In genomic region chr16:50269061-50269705, GRCh38 we compare ENCODE assay signal across 14 cellular contexts. TPM values are rescaled to one million over a fixed set of nuclear protein-coding genes. Genes with fewer than 3 reads are reported as not detected.
DNase-seq lines count a peak whose midpoint lies in the region; ATAC-seq, FAIRE-seq and TF ChIP-seq lines count a peak whose summit lies in the region.
"Had no signal": no experiment of that assay in that cellular context is flagged by ENCODE, and none has a peak within 500 bp of the region (broad histone marks: within the 10 kb centered on the region; RNA-seq: fewer than 3 reads in every experiment).

No MANE protein-coding gene starts in this region.

- H3K4me1 ChIP-seq in heart right ventricle (peaks cover 0 to 75% (median 5%) of the 10 kb centered on the region in 9 donors), kidney (ENCODE audit: control insufficient read depth in 1 of 2, insufficient read depth in 1 of 2, low read depth in 1 of 2, low read length in 2 of 2) (peaks cover 0 to 4% of the 10 kb centered on the region in 2 donors), esophagus squamous epithelium (peaks cover 10 to 67% (median 20%) of the 10 kb centered on the region in 3 donors)
- H3K4me1 ChIP-seq: HAP-1, parathyroid adenoma had no signal

- TF ChIP-seq CTCF in heart right ventricle (IDR thresholded peaks at IDR 0.05) (no peak), kidney (IDR thresholded peaks at IDR 0.05; ENCODE audit: borderline replicate concordance, extremely low read depth, insufficient read depth) (no peak), esophagus squamous epithelium (IDR thresholded peaks at IDR 0.05) (no peak)

- FAIRE-seq in kidney (lab: Jason Lieb, UNC): no peak

- H3K27me3 ChIP-seq in heart right ventricle (peaks cover 0 to under 1% (median 0%) of the 10 kb centered on the region in 7 donors), esophagus squamous epithelium (no peaks in the 10 kb centered on the region)
- H3K27me3 ChIP-seq: gastroesophageal sphincter had no signal

- DNase-seq in left ventricle myocardium superior (peak; percentile 15), heart right ventricle (no peak), kidney (peak; percentile 55), esophagus squamous epithelium (lab: John Stamatoyannopoulos, UW) (no peak), SKM-1 (lab: John Stamatoyannopoulos, UW; ENCODE audit: unreplicated experiment) (no peak)
- DNase-seq in activated T-helper 1 cell treated with anti-CD3 and anti-CD28 coated beads, Interleukin-12 subunit alpha, Interleukin-12 subunit beta, Interleukin-2, Interleukin-4 antibody, amounts not matched to agents 30 ng/mL and 10 ng/mL and 1 ng/mL, durations not matched to agents 14 hours and 24 hours and 36 hours (ENCODE audit: low spot score): no peak
- no peak for DNase-seq in stimulated activated naive CD8-positive, alpha-beta T cell treated with anti-CD3 and anti-CD28 coated beads, Interleukin-15, amount 100 ng/mL, for 72 hours
- DNase-seq: SK-N-SH had no signal

- no peaks in the 10 kb centered on the region for H3K36me3 ChIP-seq in heart right ventricle
- H3K36me3 ChIP-seq in kidney (ENCODE audit: control insufficient read depth in 1 of 2, insufficient read depth in 2 of 2, low read length in 2 of 2): no peaks in the 10 kb centered on the region
- peaks cover 0 to 25% (median 0%) of the 10 kb centered on the region in 3 donors for H3K36me3 ChIP-seq in esophagus squamous epithelium
- H3K36me3 ChIP-seq: gastroesophageal sphincter had no signal

- intact Hi-C loops in left ventricle myocardium superior (cut with micrococcal nuclease) (no loop called here), heart right ventricle (cut with DNase I) (no loop called here), kidney (cut with DNase I) (no loop called here), esophagus squamous epithelium (cut with DNase I) (no loop called here)
- intact Hi-C loops in activated T-helper 1 cell treated with anti-CD3 and anti-CD28 coated beads, Interleukin-12 subunit alpha, Interleukin-12 subunit beta, Interleukin-2, Interleukin-4 antibody, amounts not matched to agents 30 ng/mL and 10 ng/mL and 1 ng/mL, durations not matched to agents 14 hours and 24 hours and 36 hours (cut with micrococcal nuclease): loop anchor here (5.0 kb wide), 2 partner anchors 202 to 413 kb away; partner anchors contain the start of genes HEATR3 and SNX20

- ATAC-seq in left ventricle myocardium superior (no peak), heart right ventricle (no peak), HG03342 (IDR thresholded peaks at IDR 0.05; ENCODE audit: unreplicated experiment) (no peak)
- no peak for ATAC-seq in stimulated activated naive CD8-positive, alpha-beta T cell treated with anti-CD3 and anti-CD28 coated beads, Interleukin-15, amount 100 ng/mL, for 72 hours
- ATAC-seq: gastroesophageal sphincter, WTC11 had no signal

- H3K4me3 Mint-ChIP-seq in activated T-helper 1 cell treated with anti-CD3 and anti-CD28 coated beads, Interleukin-12 subunit alpha, Interleukin-12 subunit beta, Interleukin-2, Interleukin-4 antibody, amounts not matched to agents 30 ng/mL and 10 ng/mL and 1 ng/mL, durations not matched to agents 14 hours and 24 hours and 36 hours: peak overlapping the region; percentile 1
- H3K4me3 Mint-ChIP-seq in stimulated activated naive CD8-positive, alpha-beta T cell treated with anti-CD3 and anti-CD28 coated beads, Interleukin-15, amount 100 ng/mL, for 72 hours: peak overlapping the region; percentile 28 to 61
- H3K4me3 Mint-ChIP-seq: WTC11 had no signal

- H3K27me3 Mint-ChIP-seq in activated T-helper 1 cell treated with anti-CD3 and anti-CD28 coated beads, Interleukin-12 subunit alpha, Interleukin-12 subunit beta, Interleukin-2, Interleukin-4 antibody, amounts not matched to agents 30 ng/mL and 10 ng/mL and 1 ng/mL, durations not matched to agents 14 hours and 24 hours and 36 hours (ENCODE audit: insufficient read depth): no peaks in the 10 kb centered on the region
- H3K27me3 Mint-ChIP-seq in stimulated activated naive CD8-positive, alpha-beta T cell treated with anti-CD3 and anti-CD28 coated beads, Interleukin-15, amount 100 ng/mL, for 72 hours: no peaks in the 10 kb centered on the region

- H3K4me3 ChIP-seq in heart right ventricle (no peak overlapping the region), kidney (ENCODE audit: low read length in 2 of 2) (no peak overlapping the region), esophagus squamous epithelium (no peak overlapping the region)
- H3K4me3 ChIP-seq: gastroesophageal sphincter, HAP-1 had no signal

- whole genome bisulfite sequencing in heart right ventricle, 2 donors: 94 to 97% methylated on average over 13 of the region's 13 CpGs
- 83 to 94% methylated on average over 5 of the region's 13 CpGs for WGBS in esophagus squamous epithelium, 2 donors

- TF ChIP-seq POLR2A in esophagus squamous epithelium (IDR thresholded peaks at IDR 0.05): no peak

- H3K9ac ChIP-seq in kidney (ENCODE audit: low read length in 2 of 2): no peak overlapping the region
- H3K9ac ChIP-seq: parathyroid adenoma, SK-N-SH had no signal

- no peaks in the 10 kb centered on the region for H3K9me3 Mint-ChIP-seq in activated T-helper 1 cell treated with anti-CD3 and anti-CD28 coated beads, Interleukin-12 subunit alpha, Interleukin-12 subunit beta, Interleukin-2, Interleukin-4 antibody, amounts not matched to agents 30 ng/mL and 10 ng/mL and 1 ng/mL, durations not matched to agents 14 hours and 24 hours and 36 hours
- no peaks in the 10 kb centered on the region for H3K9me3 Mint-ChIP-seq in stimulated activated naive CD8-positive, alpha-beta T cell treated with anti-CD3 and anti-CD28 coated beads, Interleukin-15, amount 100 ng/mL, for 72 hours
- H3K9me3 Mint-ChIP-seq: WTC11 had no signal

- peak overlapping the region; percentile 40 for H3K27ac Mint-ChIP-seq in activated T-helper 1 cell treated with anti-CD3 and anti-CD28 coated beads, Interleukin-12 subunit alpha, Interleukin-12 subunit beta, Interleukin-2, Interleukin-4 antibody, amounts not matched to agents 30 ng/mL and 10 ng/mL and 1 ng/mL, durations not matched to agents 14 hours and 24 hours and 36 hours
- no peak overlapping the region for H3K27ac Mint-ChIP-seq in stimulated activated naive CD8-positive, alpha-beta T cell treated with anti-CD3 and anti-CD28 coated beads, Interleukin-15, amount 100 ng/mL, for 72 hours
- H3K27ac Mint-ChIP-seq: WTC11 had no signal

- H3K4me1 Mint-ChIP-seq in activated T-helper 1 cell treated with anti-CD3 and anti-CD28 coated beads, Interleukin-12 subunit alpha, Interleukin-12 subunit beta, Interleukin-2, Interleukin-4 antibody, amounts not matched to agents 30 ng/mL and 10 ng/mL and 1 ng/mL, durations not matched to agents 14 hours and 24 hours and 36 hours (ENCODE audit: low read depth): peaks cover 94% of the 10 kb centered on the region
- H3K4me1 Mint-ChIP-seq in stimulated activated naive CD8-positive, alpha-beta T cell treated with anti-CD3 and anti-CD28 coated beads, Interleukin-15, amount 100 ng/mL, for 72 hours: peaks cover 93% of the 10 kb centered on the region

- peak overlapping the region in 1 of 10 donors; percentile 91 for H3K27ac ChIP-seq in heart right ventricle
- no peak overlapping the region for H3K27ac ChIP-seq in kidney (ENCODE audit: low read depth in 2 of 2, low read length in 2 of 2)
- H3K27ac ChIP-seq in esophagus squamous epithelium: no peak overlapping the region
- H3K27ac ChIP-seq: gastroesophageal sphincter, HL-60, parathyroid adenoma had no signal

- H3K9me3 ChIP-seq in heart right ventricle: no peaks in the 10 kb centered on the region
- H3K9me3 ChIP-seq in kidney (ENCODE audit: control insufficient read depth in 1 of 2, low read length in 2 of 2): no peaks in the 10 kb centered on the region
- H3K9me3 ChIP-seq in esophagus squamous epithelium: no peaks in the 10 kb centered on the region
- H3K9me3 ChIP-seq: gastroesophageal sphincter, HAP-1, SK-N-SH had no signal

- H3K36me3 Mint-ChIP-seq in activated T-helper 1 cell treated with anti-CD3 and anti-CD28 coated beads, Interleukin-12 subunit alpha, Interleukin-12 subunit beta, Interleukin-2, Interleukin-4 antibody, amounts not matched to agents 30 ng/mL and 10 ng/mL and 1 ng/mL, durations not matched to agents 14 hours and 24 hours and 36 hours (ENCODE audit: low read depth): peaks cover 19% of the 10 kb centered on the region
- H3K36me3 Mint-ChIP-seq: WTC11 had no signal

RNA-seq across cellular contexts. Expression of gene ADCY7, which starts 2.8 kb away (rescaled TPM):
- total RNA-seq in left ventricle myocardium superior (8.3 TPM), heart right ventricle (10 to 100 TPM in 2 of 10 donors, 1 to 10 TPM in 8; 2.2 to 25.5 (median 4.7) TPM), kidney (40.5 TPM), esophagus squamous epithelium (10 to 100 TPM; 21.2 to 23.9 (median 23.3) TPM)
- polyA plus RNA-seq in heart right ventricle (1 to 10 TPM; 2.4 to 5.0 TPM), kidney (ENCODE audit: insufficient read depth, low read depth, low replicate concordance) (0.86 TPM)
- 78.0 and 81.9 TPM in 2 replicates for total RNA-seq in activated T-helper 1 cell treated with anti-CD3 and anti-CD28 coated beads, Interleukin-12 subunit alpha, Interleukin-12 subunit beta, Interleukin-2, Interleukin-4 antibody, amounts not matched to agents 30 ng/mL and 10 ng/mL and 1 ng/mL, durations not matched to agents 14 hours and 24 hours and 36 hours

Comparison
In these comparisons a context has a peak if more than half of its experiments do, and no peak if none do; other contexts are left out.
1. DNase-seq: peak in left ventricle myocardium superior (single experiment) and kidney (single experiment); none in heart right ventricle (0 of 2), activated T-helper 1 cell treated with anti-CD3 and anti-CD28 coated beads, Interleukin-12 subunit alpha, Interleukin-12 subunit beta, Interleukin-2, Interleukin-4 antibody, amounts not matched to agents 30 ng/mL and 10 ng/mL and 1 ng/mL, durations not matched to agents 14 hours and 24 hours and 36 hours (single experiment), stimulated activated naive CD8-positive, alpha-beta T cell treated with anti-CD3 and anti-CD28 coated beads, Interleukin-15, amount 100 ng/mL, for 72 hours (0 of 2), esophagus squamous epithelium (single experiment) and SKM-1 (single experiment).